In the genomic region with DNA sequence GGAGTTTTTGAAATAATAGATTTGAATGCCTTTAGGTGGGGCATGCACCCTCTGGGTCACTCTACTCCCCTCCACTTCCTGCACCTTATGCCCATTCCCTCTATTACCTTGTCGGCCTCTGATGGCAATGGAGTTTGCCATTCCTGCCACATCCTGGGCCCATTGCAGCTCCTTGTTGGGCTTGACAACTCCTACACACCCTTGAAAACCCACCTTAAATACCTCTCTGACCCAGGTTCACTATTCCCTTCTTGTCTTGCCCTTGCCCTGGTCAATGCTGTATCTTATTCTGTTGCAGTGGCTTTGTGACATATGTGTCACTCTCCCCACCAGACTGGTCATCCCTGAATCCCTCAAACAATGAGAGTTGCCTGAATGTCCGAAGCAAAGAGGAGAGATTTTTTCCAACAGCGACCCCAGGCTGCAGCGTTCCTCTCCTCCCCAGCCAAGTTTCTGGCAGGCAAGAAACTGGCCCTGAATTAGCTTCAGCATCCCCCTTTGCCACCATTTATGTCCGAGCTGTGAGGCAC, we compare ENCODE assay signal across 12 cellular contexts. TPM values are rescaled to one million over a fixed set of nuclear protein-coding genes. Genes with fewer than 3 reads are reported as not detected.
A peak's percentile ranks its signal among the peaks of the same experiment; 100 is the strongest.
DNase-seq lines count a peak whose midpoint lies in the region; ATAC-seq and TF ChIP-seq lines count a peak whose summit lies in the region.
"Had no signal": no experiment of that assay in that cellular context is flagged by ENCODE, and none has a peak within 500 bp of the region (broad histone marks: within the 10 kb centered on the region; RNA-seq: fewer than 3 reads in every experiment).

No MANE protein-coding gene starts in this region.

- no peak for DNase-seq in CD4-positive, alpha-beta memory T cell
- peak; percentile 59 for DNase-seq in activated CD8-positive, alpha-beta memory T cell treated with anti-CD3 and anti-CD28 coated beads, Interleukin-2, amount 50 U/mL, for 48 hours
- no peak for DNase-seq in naive B cell
- no peak for DNase-seq in amniotic stem cell (lab: John Stamatoyannopoulos, UW)
- DNase-seq in superior temporal gyrus (ENCODE audit: extremely low spot score), result no peak
- DNase-seq: amygdala, Kasumi-1 had no signal

- peaks cover 42 to 95% (median 63%) of the 10 kb centered on the region in 4 donors for H3K4me1 Mint-ChIP-seq in CD4-positive, alpha-beta memory T cell
- H3K4me1 Mint-ChIP-seq in naive B cell, result peaks cover 67 to 93% (median 78%) of the 10 kb centered on the region in 3 donors

- H3K9me3 ChIP-seq in CD4-positive, alpha-beta memory T cell (ENCODE audit: control insufficient read depth in 1 of 2, low read length in 2 of 2), result no peaks in the 10 kb centered on the region

- H3K4me1 ChIP-seq in CD4-positive, alpha-beta memory T cell (ENCODE audit: insufficient read depth, low read length), result peaks cover 79% of the 10 kb centered on the region

- H3K4me3 Mint-ChIP-seq in CD4-positive, alpha-beta memory T cell, result peak overlapping the region; percentile 88 to 98 (median 96)
- H3K4me3 Mint-ChIP-seq in naive B cell, result peak overlapping the region; percentile 83 to 100 (median 99)
- H3K4me3 Mint-ChIP-seq: dendritic cell treated with granulocyte-macrophage colony-stimulating factor and Interleukin-4, amounts not matched to agents 40 ng/mL and 50 ng/mL, for 4 days had no signal

- ATAC-seq in naive B cell (ENCODE audit: low read depth in 2 of 2), result no peak
- ATAC-seq in GM19351 (IDR thresholded peaks at IDR 0.05; ENCODE audit: unreplicated experiment), result no peak
- no peak for ATAC-seq in GM19395 (IDR thresholded peaks at IDR 0.05; ENCODE audit: unreplicated experiment)

- H3K27me3 ChIP-seq in CD4-positive, alpha-beta memory T cell (ENCODE audit: insufficient read depth, low read length), result no peaks in the 10 kb centered on the region

- peak overlapping the region; percentile 94 for H3K27ac ChIP-seq in CD4-positive, alpha-beta memory T cell (ENCODE audit: low read depth, low read length)

- CTCF ChIA-PET in CD4-positive, alpha-beta memory T cell (lab: Charles Lee; ENCODE audit: partially characterized antibody), result interaction anchor here (1.0 to 19.3 kb wide), 16 partner anchors 8 to 169 kb away, joined by 3 to 512 read pairs (median 6); a partner anchor contains a TSS

- 0 out of 2 replicates have a peak, but pooled peaks have one; percentile 14 for TF ChIP-seq CTCF in GM12874 (IDR thresholded peaks at IDR 0.05; ENCODE audit: insufficient read depth, low read depth, low read length)

- peak overlapping the region; percentile 94 to 96 for H3K4me3 ChIP-seq in CD4-positive, alpha-beta memory T cell (ENCODE audit: low read length in 2 of 2)

- POLR2A ChIA-PET in CD4-positive, alpha-beta memory T cell (lab: Charles Lee; ENCODE audit: partially characterized antibody), result interaction anchor here (0.8 to 28.0 kb wide), 17 partner anchors 10 to 1126 kb away, joined by 3 to 1226 read pairs (median 37); a partner anchor contains a TSS

- H3K36me3 ChIP-seq in CD4-positive, alpha-beta memory T cell (ENCODE audit: insufficient read depth, low read length), result peaks cover 31% of the 10 kb centered on the region

- H3K27me3 Mint-ChIP-seq in CD4-positive, alpha-beta memory T cell, result no peaks in the 10 kb centered on the region
- H3K27me3 Mint-ChIP-seq in naive B cell, result no peaks in the 10 kb centered on the region

- intact Hi-C loops in CD4-positive, alpha-beta memory T cell (cut with micrococcal nuclease), result loop anchor here (5.0 to 10.0 kb wide), 2 partner anchors 146 to 162 kb away; a partner anchor contains a TSS

- H3K9me3 Mint-ChIP-seq in CD4-positive, alpha-beta memory T cell, result peaks cover 0 to 3% (median 0%) of the 10 kb centered on the region in 8 donors
- H3K9me3 Mint-ChIP-seq in naive B cell, result no peaks in the 10 kb centered on the region
- H3K9me3 Mint-ChIP-seq: dendritic cell treated with granulocyte-macrophage colony-stimulating factor and Interleukin-4, amounts not matched to agents 40 ng/mL and 50 ng/mL, for 4 days had no signal

- peak overlapping the region; percentile 95 to 100 (median 99) for H3K27ac Mint-ChIP-seq in CD4-positive, alpha-beta memory T cell
- peak overlapping the region; percentile 98 to 100 (median 99) for H3K27ac Mint-ChIP-seq in naive B cell
- H3K27ac Mint-ChIP-seq: dendritic cell treated with granulocyte-macrophage colony-stimulating factor and Interleukin-4, amounts not matched to agents 40 ng/mL and 50 ng/mL, for 4 days had no signal

- peaks cover 49 to 63% of the 10 kb centered on the region in 2 donors for H3K36me3 Mint-ChIP-seq in CD4-positive, alpha-beta memory T cell
- peaks cover 19 to 37% of the 10 kb centered on the region in 2 donors for H3K36me3 Mint-ChIP-seq in naive B cell
- H3K36me3 Mint-ChIP-seq: CD14-positive monocyte had no signal

RNA-seq across cellular contexts. Expression of a gene that starts 2.4 kb away (rescaled TPM):
- total RNA-seq in CD4-positive, alpha-beta memory T cell, result 100 to 1,000 TPM; 268 to 269 TPM
- 100 to 1,000 TPM; 436 to 502 TPM for polyA plus RNA-seq in CD4-positive, alpha-beta memory T cell
- 100 to 1,000 TPM; 442 to 802 (median 622) TPM for polyA plus RNA-seq in naive B cell (ENCODE audit: low read depth in 6 of 6)
